ENCODE assay signal across 8 cellular contexts in genomic region chr17:82097919-82098168, GRCh38. TPM values are rescaled to one million over a fixed set of nuclear protein-coding genes. Genes with fewer than 3 reads are reported as not detected.
A peak's percentile ranks its signal among the peaks of the same experiment; 100 is the strongest.
DNase-seq lines count a peak whose midpoint lies in the region; ATAC-seq and TF ChIP-seq lines count a peak whose summit lies in the region.

No MANE protein-coding gene starts in this region.

- no peaks in the 10 kb centered on the region for H3K27me3 ChIP-seq in SJCRH30

- H3K27ac ChIP-seq in SJCRH30 = peak overlapping the region; percentile 50; the same call in 1 of the 2 replicates

- peaks cover 13% of the 10 kb centered on the region for H3K4me1 Mint-ChIP-seq in activated CD8-positive, alpha-beta memory T cell treated with anti-CD3 and anti-CD28 coated beads, Interleukin-2, amount 10 ng/mL, durations not matched to agents 7 days and 5 days

- no peaks in the 10 kb centered on the region for H3K9me3 ChIP-seq in SJCRH30 (replicated peaks)

- TF ChIP-seq CTCF in foreskin fibroblast (IDR thresholded peaks at IDR 0.05; ENCODE audit: low read depth, low read length) = no peak

- H3K36me3 Mint-ChIP-seq in activated CD8-positive, alpha-beta memory T cell treated with anti-CD3 and anti-CD28 coated beads, Interleukin-2, amount 10 ng/mL, durations not matched to agents 7 days and 5 days = peaks cover 5% of the 10 kb centered on the region

- CTCF ChIA-PET in activated CD8-positive, alpha-beta memory T cell treated with anti-CD3 and anti-CD28 coated beads, Interleukin-2, amount 10 ng/mL, durations not matched to agents 7 days and 5 days (lab: Charles Lee) = interaction anchor here (1.0 to 1.8 kb wide), 4 partner anchors 9 to 78 kb away, joined by 3 to 12 read pairs (median 9); partner anchors contain the start of gene DCXR

- H3K4me3 Mint-ChIP-seq in activated CD8-positive, alpha-beta memory T cell treated with anti-CD3 and anti-CD28 coated beads, Interleukin-2, amount 10 ng/mL, durations not matched to agents 7 days and 5 days = peak overlapping the region; percentile 58

- peaks cover 35% of the 10 kb centered on the region for H3K36me3 ChIP-seq in SJCRH30

- no peak for DNase-seq in activated CD8-positive, alpha-beta memory T cell treated with anti-CD3 and anti-CD28 coated beads, Interleukin-2, amount 10 ng/mL, durations not matched to agents 7 days and 5 days
- DNase-seq in activated CD8-positive, alpha-beta memory T cell treated with anti-CD3 and anti-CD28 coated beads, Interleukin-2, amount 50 U/mL, for 4 hours = no peak
- DNase-seq in SJCRH30 (no peak), foreskin fibroblast (no peak), NCI-H82 (lab: John Stamatoyannopoulos, UW) (no peak), germinal center (ENCODE audit: low spot score) (no peak)
- DNase-seq in stimulated activated CD8-positive, alpha-beta memory T cell treated with anti-CD3 and anti-CD28 coated beads, Interleukin-7, amount 100 ng/mL, for 4 hours (ENCODE audit: low read depth in 2 of 2) = peak; percentile 24 to 64

- peak overlapping the region; percentile 77 for H3K4me3 ChIP-seq in SJCRH30
- peak overlapping the region; percentile 79 to 90 for H3K4me3 ChIP-seq in foreskin fibroblast (ENCODE audit: low read depth in 1 of 2, low read length in 2 of 2)

- peaks cover 14% of the 10 kb centered on the region for H3K4me1 ChIP-seq in SJCRH30

- no peak for ATAC-seq in activated CD8-positive, alpha-beta memory T cell treated with anti-CD3 and anti-CD28 coated beads, Interleukin-2, amount 10 ng/mL, durations not matched to agents 7 days and 5 days
- ATAC-seq in GM21717 (IDR thresholded peaks at IDR 0.05; ENCODE audit: unreplicated experiment) = no peak

- H3K27ac Mint-ChIP-seq in activated CD8-positive, alpha-beta memory T cell treated with anti-CD3 and anti-CD28 coated beads, Interleukin-2, amount 10 ng/mL, durations not matched to agents 7 days and 5 days = peak overlapping the region; percentile 49

- no peaks in the 10 kb centered on the region for H3K27me3 Mint-ChIP-seq in activated CD8-positive, alpha-beta memory T cell treated with anti-CD3 and anti-CD28 coated beads, Interleukin-2, amount 10 ng/mL, durations not matched to agents 7 days and 5 days

- no peaks in the 10 kb centered on the region for H3K9me3 Mint-ChIP-seq in activated CD8-positive, alpha-beta memory T cell treated with anti-CD3 and anti-CD28 coated beads, Interleukin-2, amount 10 ng/mL, durations not matched to agents 7 days and 5 days (ENCODE audit: low read depth)

RNA-seq across cellular contexts. Expression of gene FASN, which starts 0.2 kb away (rescaled TPM):
- total RNA-seq in activated CD8-positive, alpha-beta memory T cell treated with anti-CD3 and anti-CD28 coated beads, Interleukin-2, amount 10 ng/mL, durations not matched to agents 7 days and 5 days = 100 to 1,000 TPM; 229 to 277 TPM
- 141 and 151 TPM in 2 replicates for total RNA-seq in SJCRH30 (2014; rRNA removed; shearing (Covaris generic))

RNA-seq across cellular contexts. Expression of gene DUS1L, which starts 32.2 kb away (rescaled TPM):
- 100 to 1,000 TPM; 134 to 139 TPM for total RNA-seq in activated CD8-positive, alpha-beta memory T cell treated with anti-CD3 and anti-CD28 coated beads, Interleukin-2, amount 10 ng/mL, durations not matched to agents 7 days and 5 days
- 112 and 126 TPM in 2 replicates for total RNA-seq in SJCRH30 (2014; rRNA removed; shearing (Covaris generic))

RNA-seq across cellular contexts. Expression of gene GPS1, which starts 46.1 kb away (rescaled TPM):
- 100 to 1,000 TPM in 1 of 2 experiments, 10 to 100 TPM in 1; 92.4 to 106 TPM for total RNA-seq in activated CD8-positive, alpha-beta memory T cell treated with anti-CD3 and anti-CD28 coated beads, Interleukin-2, amount 10 ng/mL, durations not matched to agents 7 days and 5 days
- total RNA-seq in SJCRH30 (2014; rRNA removed; shearing (Covaris generic)) = 168 and 176 TPM in 2 replicates

RNA-seq across cellular contexts. Expression of gene RFNG, which starts 46.2 kb away (rescaled TPM):
- 10 to 100 TPM; 20.9 to 23.0 TPM for total RNA-seq in activated CD8-positive, alpha-beta memory T cell treated with anti-CD3 and anti-CD28 coated beads, Interleukin-2, amount 10 ng/mL, durations not matched to agents 7 days and 5 days
- 21.8 and 26.5 TPM in 2 replicates for total RNA-seq in SJCRH30 (2014; rRNA removed; shearing (Covaris generic))

Comparison
In these comparisons a context has a peak if more than half of its experiments do, and no peak if none do; other contexts are left out.
1. DNase-seq: peak in stimulated activated CD8-positive, alpha-beta memory T cell treated with anti-CD3 and anti-CD28 coated beads, Interleukin-7, amount 100 ng/mL, for 4 hours (2 of 2); none in activated CD8-positive, alpha-beta memory T cell treated with anti-CD3 and anti-CD28 coated beads, Interleukin-2, amount 10 ng/mL, durations not matched to agents 7 days and 5 days (single experiment), activated CD8-positive, alpha-beta memory T cell treated with anti-CD3 and anti-CD28 coated beads, Interleukin-2, amount 50 U/mL, for 4 hours (single experiment), SJCRH30 (0 of 2), foreskin fibroblast (0 of 2), NCI-H82 (single experiment) and germinal center (single experiment).